Comparison of ENCODE assay signal across 21 cellular contexts in genomic region chr3:97691354-97691753, GRCh38.
"Had no signal": no experiment of that assay in that cellular context is flagged by ENCODE, and none has a peak within 500 bp of the region (broad histone marks: within the 10 kb centered on the region; RNA-seq: fewer than 3 reads in every experiment).

No MANE protein-coding gene starts in this region.

- H3K27ac ChIP-seq: left lung, neural progenitor cell, sigmoid colon, uterus, WERI-Rb-1 had no signal

- H3K36me3 ChIP-seq: left lung, neural progenitor cell, sigmoid colon, uterus, WERI-Rb-1 had no signal

- H3K9me3 ChIP-seq: left lung, sigmoid colon, uterus had no signal

- H3K4me1 ChIP-seq: left lung, neural progenitor cell, uterus had no signal

- H3K27me3 ChIP-seq: left lung, neural progenitor cell, sigmoid colon, uterus had no signal

- H3K4me3 ChIP-seq: left lung, neural progenitor cell, sigmoid colon, smooth muscle cell, uterus had no signal

- ATAC-seq: activated naive CD4-positive, alpha-beta T cell treated with anti-CD3 and anti-CD28 coated beads, Interleukin-2, amount 50 U/mL, for 72 hours; left lung; naive thymus-derived CD8-positive, alpha-beta T cell; stimulated activated memory B cell treated with anti-CD40 and anti-IgM and Interleukin-4, amounts not matched to agents 10 μg/mL and 1 μg/mL and 100 μg/mL, for 72 hours had no signal

- DNase-seq: activated CD4-positive, alpha-beta T cell treated with anti-CD3 and anti-CD28 coated beads for 1 hour; activated CD4-positive, alpha-beta T cell treated with anti-CD3 and anti-CD28 coated beads, Interleukin-2, amount 50 U/mL, for 1 hour; activated gamma-delta T cell treated with Interleukin-2 at 50 U/mL for 16 hours; activated T-cell treated with anti-CD3 and anti-CD28 coated beads, Interleukin-2, amount 50 U/mL, for 1 hour; aorta; effector CD8-positive, alpha-beta T cell; erythroblast; foreskin fibroblast; kidney; left lung; naive thymus-derived CD8-positive, alpha-beta T cell; retina; sigmoid colon; stimulated activated CD4-positive, alpha-beta T cell treated with anti-CD3 and anti-CD28 coated beads, Interleukin-15, amount 100 ng/mL, for 24 hours; trophoblast cell; uterus; WERI-Rb-1 had no signal
